ENCODE assay signal across 21 cellular contexts in genomic region chr16:3712830-3713476, GRCh38. TPM values are rescaled to one million over a fixed set of nuclear protein-coding genes. Genes with fewer than 3 reads are reported as not detected.
DNase-seq lines count a peak whose midpoint lies in the region; ATAC-seq, FAIRE-seq and TF ChIP-seq lines count a peak whose summit lies in the region.
"Had no signal": no experiment of that assay in that cellular context is flagged by ENCODE, and none has a peak within 500 bp of the region (broad histone marks: within the 10 kb centered on the region; RNA-seq: fewer than 3 reads in every experiment).

No MANE protein-coding gene starts in this region.

- FAIRE-seq in pancreas (lab: Jason Lieb, UNC), result no peak
- FAIRE-seq: GM12878 had no signal

- H3K27ac ChIP-seq in GM23338 (ENCODE audit: low read depth) (peak overlapping the region; percentile 72), epithelial cell of prostate (peak overlapping the region; percentile 35), pancreas (peak overlapping the region; percentile 47 to 75 (median 68))
- H3K27ac ChIP-seq: Peyer's patch, testis had no signal

- H3K4me1 Mint-ChIP-seq in GM23338 (peaks cover 31% of the 10 kb centered on the region), T-helper 17 cell (peaks cover 12% of the 10 kb centered on the region)

- peak; percentile 21 for DNase-seq in GM23338 (ENCODE audit: low spot score)
- DNase-seq in T-helper 17 cell, result no peak
- DNase-seq in epithelial cell of prostate (ENCODE audit: low read depth, low spot score), result no peak
- peak in 3 of 6 donors; percentile 32 to 64 (median 60) for DNase-seq in pancreas
- no peak for DNase-seq in NCI-H146 treated with DMSO at 0.1 percent for 48 hours (lab: John Stamatoyannopoulos, UW; ENCODE audit: unreplicated experiment)
- no peak for DNase-seq in NCI-H2081 treated with DMSO at 0.1 percent for 48 hours (lab: John Stamatoyannopoulos, UW)
- DNase-seq: activated CD4-positive, alpha-beta T cell treated with anti-CD3 and anti-CD28 coated beads, Interleukin-2, amount 10 ng/mL, durations not matched to agents 7 days and 5 days; activated gamma-delta T cell; CD4-positive, alpha-beta memory T cell; DMS79 treated with DMSO at 0.1 percent for 48 hours; HFFc6; KG1; NCI-H146; NCI-H2171 treated with DMSO at 0.1 percent for 48 hours; NCI-H524 treated with DMSO at 0.1 percent for 48 hours; Peyer's patch; testis had no signal

- H3K4me3 ChIP-seq in GM23338, result no peak overlapping the region
- H3K4me3 ChIP-seq in pancreas, result no peak overlapping the region
- H3K4me3 ChIP-seq: GM12878, Peyer's patch, testis had no signal

- intact Hi-C loops in pancreas (cut with DNase I), result no loop called here

- 0 out of 2 replicates have a peak overlapping the region, but pooled peaks have one; percentile 26 for H3K4me2 ChIP-seq in GM23338

- H3K36me3 ChIP-seq in GM23338 (ENCODE audit: insufficient read depth) (no peaks in the 10 kb centered on the region; the same call in 1 of the 2 replicates), pancreas (no peaks in the 10 kb centered on the region)
- H3K36me3 ChIP-seq: Peyer's patch had no signal

- H3K4me3 Mint-ChIP-seq in GM23338 (peak overlapping the region; percentile 16; the same call in 1 of the 3 replicates), T-helper 17 cell (no peak overlapping the region)
- H3K4me3 Mint-ChIP-seq: activated CD4-positive, alpha-beta T cell treated with anti-CD3 and anti-CD28 coated beads, Interleukin-2, amount 10 ng/mL, durations not matched to agents 7 days and 5 days; CD4-positive, alpha-beta memory T cell; HFFc6; memory B cell had no signal

- H3K9me3 Mint-ChIP-seq in GM23338, result no peaks in the 10 kb centered on the region
- H3K9me3 Mint-ChIP-seq: activated CD4-positive, alpha-beta T cell treated with anti-CD3 and anti-CD28 coated beads, Interleukin-2, amount 10 ng/mL, durations not matched to agents 7 days and 5 days; CD4-positive, alpha-beta memory T cell; HFFc6; memory B cell; naive thymus-derived CD8-positive, alpha-beta T cell had no signal

- H3K27me3 ChIP-seq in GM23338 (ENCODE audit: insufficient read depth) (no peaks in the 10 kb centered on the region), pancreas (no peaks in the 10 kb centered on the region)
- H3K27me3 ChIP-seq: Peyer's patch, testis had no signal

- H3K79me2 ChIP-seq in GM23338 (replicated peaks; ENCODE audit: insufficient read depth), result peaks cover 91% of the 10 kb centered on the region

- H3K36me3 Mint-ChIP-seq in GM23338 (ENCODE audit: low read depth) (peaks cover 48% of the 10 kb centered on the region), T-helper 17 cell (ENCODE audit: low read depth) (no peaks in the 10 kb centered on the region)

- TF ChIP-seq CTCF in GM23338 (conservative IDR thresholded peaks at IDR 0.05; ENCODE audit: low read depth in 2 of 2) (no peak), pancreas (IDR thresholded peaks at IDR 0.05) (no peak)

- no peak overlapping the region for H2AFZ ChIP-seq in GM23338

- WGBS in pancreas, 2 donors, result 31 to 38% methylated on average over 17 of the region's 17 CpGs

- ATAC-seq in GM23338 (no peak; the same call in 2 of the 3 replicates), T-helper 17 cell (no peak), pancreas (peak; percentile 15 to 52 (median 32)), HG03521 (IDR thresholded peaks at IDR 0.05; ENCODE audit: unreplicated experiment) (no peak)
- ATAC-seq: GM12878; naive thymus-derived CD8-positive, alpha-beta T cell had no signal

- 0 out of 2 replicates have a peak, but pooled peaks cover 7% of the 10 kb centered on the region for H3F3A ChIP-seq in GM23338 (replicated peaks; ENCODE audit: low read depth)

- H3K9me3 ChIP-seq in T-helper 17 cell (ENCODE audit: control insufficient read depth, low read length, poor library complexity, severe bottlenecking) (no peaks in the 10 kb centered on the region), pancreas (no peaks in the 10 kb centered on the region)
- H3K9me3 ChIP-seq: Peyer's patch, testis had no signal

- H3K4me1 ChIP-seq in GM23338 (ENCODE audit: insufficient read depth) (peaks cover 27% of the 10 kb centered on the region), pancreas (peaks cover 0 to 24% (median 23%) of the 10 kb centered on the region in 3 donors)

- peaks cover 6% of the 10 kb centered on the region for H3K27me3 Mint-ChIP-seq in GM23338 (ENCODE audit: insufficient read depth, low read depth, poor library complexity)
- H3K27me3 Mint-ChIP-seq in T-helper 17 cell, result no peaks in the 10 kb centered on the region
- H3K27me3 Mint-ChIP-seq: activated CD4-positive, alpha-beta T cell treated with anti-CD3 and anti-CD28 coated beads, Interleukin-2, amount 10 ng/mL, durations not matched to agents 7 days and 5 days; CD4-positive, alpha-beta memory T cell; memory B cell; naive thymus-derived CD8-positive, alpha-beta T cell had no signal

- peaks cover 50% of the 10 kb centered on the region for H4K20me1 ChIP-seq in GM23338 (replicated peaks; ENCODE audit: insufficient read depth)

- H3K27ac Mint-ChIP-seq in GM23338 (peak overlapping the region; percentile 7; the same call in 1 of the 2 replicates), T-helper 17 cell (peak overlapping the region; percentile 76)
- H3K27ac Mint-ChIP-seq: activated CD4-positive, alpha-beta T cell treated with anti-CD3 and anti-CD28 coated beads, Interleukin-2, amount 10 ng/mL, durations not matched to agents 7 days and 5 days; HFFc6; memory B cell had no signal

- H3K9me2 ChIP-seq in GM23338 (ENCODE audit: insufficient read depth), result no peaks in the 10 kb centered on the region

TF ChIP-seq in GM23338, 12 proteins besides CTCF, POLR2A, EP300 and RAD21 (continues in another document):
- TF ChIP-seq REST (IDR thresholded peaks at IDR 0.05; ENCODE audit: unreplicated experiment), result no peak
- TF ChIP-seq ETS1 (IDR thresholded peaks at IDR 0.05), result no peak
- no peak for TF ChIP-seq ZNF331 (CRISPR knock-in tag; IDR thresholded peaks at IDR 0.05; ENCODE audit: low read depth)
- TF ChIP-seq ZNF114 (CRISPR knock-in tag; IDR thresholded peaks at IDR 0.05), result no peak

RNA-seq across cellular contexts. Expression of gene TRAP1, which starts 4.4 kb away (rescaled TPM):
- 207 and 228 TPM in 2 replicates for total RNA-seq in GM23338 (2014; rRNA removed; shearing (Covaris generic))
- 143 and 154 TPM in 2 replicates for polyA plus RNA-seq in GM23338 (2016; fragmentation: Nextera tagmentation; extraction: Ambion mirVana)
- total RNA-seq in T-helper 17 cell, result 10 to 100 TPM; 77.2 to 80.4 TPM
- 100 to 1,000 TPM in 1 of 6 donors, 10 to 100 TPM in 5; 58.0 to 133 (median 82.7) TPM for total RNA-seq in pancreas
- polyA plus RNA-seq in pancreas, result 100 to 1,000 TPM in 1 of 2 donors, 10 to 100 TPM in 1; 80.8 to 254 TPM

RNA-seq across cellular contexts. Expression of gene DNASE1, which starts 58.5 kb away (rescaled TPM):
- 23.0 and 24.0 TPM in 2 replicates for total RNA-seq in GM23338 (2014; rRNA removed; shearing (Covaris generic))
- 7.9 TPM in 2 replicates for polyA plus RNA-seq in GM23338 (2016; fragmentation: Nextera tagmentation; extraction: Ambion mirVana)
- total RNA-seq in T-helper 17 cell, result 10 to 100 TPM; 19.6 to 21.5 TPM
- 10 to 100 TPM; 14.6 to 36.9 (median 20.6) TPM for total RNA-seq in pancreas
- polyA plus RNA-seq in pancreas, result 10 to 100 TPM; 16.0 to 28.1 TPM

Comparison
In these comparisons a context has a peak if more than half of its experiments do, and no peak if none do; other contexts are left out.
1. ATAC-seq: peak in pancreas (4 of 4); none in GM23338 (single experiment), T-helper 17 cell (single experiment) and HG03521 (single experiment).
2. Peak in every context shown above with its lines, with median percentiles within 50 percentile points of each other: H3K27ac ChIP-seq.